30 cellular contexts compared by ENCODE assay signal in genomic region chr12:119365451-119365850, GRCh38. TPM values are rescaled to one million over a fixed set of nuclear protein-coding genes. Genes with fewer than 3 reads are reported as not detected.
"Had no signal": no experiment of that assay in that cellular context is flagged by ENCODE, and none has a peak within 500 bp of the region (broad histone marks: within the 10 kb centered on the region; RNA-seq: fewer than 3 reads in every experiment).

No MANE protein-coding gene starts in this region.

- ATAC-seq: left cardiac atrium; left lung; natural killer cell treated with Interleukin-12 subunit alpha and Interleukin-12 subunit beta and Interleukin-15 and Interleukin-18, amount 100 ng/mL, for 72 hours; right cardiac atrium; stimulated activated effector memory CD8-positive, alpha-beta T cell treated with anti-CD3 and anti-CD28 coated beads, Interleukin-12 subunit alpha, Interleukin-12 subunit beta, amount 100 ng/mL, for 72 hours had no signal

- H3K27me3 ChIP-seq: left lung, ovary, sigmoid colon, spleen, suprapubic skin, tibial artery, uterus had no signal

- H3K27ac ChIP-seq: left lung, ovary, spleen, suprapubic skin, thoracic aorta, tibial artery, uterus had no signal

- H3K4me3 ChIP-seq: left lung, lung, ovary, prostate gland, sigmoid colon, spleen, suprapubic skin, thoracic aorta, tibial artery, uterus had no signal

- H3K4me3 Mint-ChIP-seq: mesothelial cell of epicardium; naive B cell; natural killer cell treated with Interleukin-12 subunit alpha and Interleukin-12 subunit beta and Interleukin-15 and Interleukin-18, amount 100 ng/mL, for 72 hours; stimulated activated effector memory CD8-positive, alpha-beta T cell treated with anti-CD3 and anti-CD28 coated beads, Interleukin-12 subunit alpha, Interleukin-12 subunit beta, amount 100 ng/mL, for 72 hours; stimulated activated naive CD8-positive, alpha-beta T cell treated with anti-CD3 and anti-CD28 coated beads, Interleukin-15, Interleukin-2, amounts not matched to agents 100 ng/mL and 50 ng/mL, for 24 hours had no signal

- H3K36me3 ChIP-seq: left lung, ovary, prostate gland, sigmoid colon, spleen, suprapubic skin, thoracic aorta, tibial artery, uterus had no signal

- H3K9me3 ChIP-seq: left lung, ovary, prostate gland, sigmoid colon, suprapubic skin, thoracic aorta, tibial artery, uterus had no signal

- H3K36me3 Mint-ChIP-seq: mesothelial cell of epicardium; naive B cell; natural killer cell treated with Interleukin-12 subunit alpha and Interleukin-12 subunit beta and Interleukin-15 and Interleukin-18, amount 100 ng/mL, for 72 hours; stimulated activated effector memory CD8-positive, alpha-beta T cell treated with anti-CD3 and anti-CD28 coated beads, Interleukin-12 subunit alpha, Interleukin-12 subunit beta, amount 100 ng/mL, for 72 hours had no signal

- H3K9me3 Mint-ChIP-seq: mesothelial cell of epicardium; stimulated activated effector memory CD8-positive, alpha-beta T cell treated with anti-CD3 and anti-CD28 coated beads, Interleukin-12 subunit alpha, Interleukin-12 subunit beta, amount 100 ng/mL, for 72 hours; stimulated activated naive CD8-positive, alpha-beta T cell treated with anti-CD3 and anti-CD28 coated beads, Interleukin-15, Interleukin-2, amounts not matched to agents 100 ng/mL and 50 ng/mL, for 24 hours had no signal

- H3K4me1 Mint-ChIP-seq: naive B cell; stimulated activated effector memory CD8-positive, alpha-beta T cell treated with anti-CD3 and anti-CD28 coated beads, Interleukin-12 subunit alpha, Interleukin-12 subunit beta, amount 100 ng/mL, for 72 hours had no signal

- DNase-seq: hippocampal formation; kidney glomerular epithelial cell; left cardiac atrium; left lung; mesendoderm; naive B cell; ovary; retina; right cardiac atrium; sigmoid colon; small intestine; spleen; stimulated activated CD4-positive, alpha-beta T cell treated with anti-CD3 and anti-CD28 coated beads, Interleukin-4, amount 100 ng/mL, for 24 hours; stimulated activated naive CD4-positive, alpha-beta T cell; tibial artery; trophoblast cell; uterus had no signal

- H3K4me1 ChIP-seq: left lung, prostate gland, spleen, tibial artery, uterus had no signal

- H3K27ac Mint-ChIP-seq: mesothelial cell of epicardium; naive B cell; natural killer cell treated with Interleukin-12 subunit alpha and Interleukin-12 subunit beta and Interleukin-15 and Interleukin-18, amount 100 ng/mL, for 72 hours; stimulated activated effector memory CD8-positive, alpha-beta T cell treated with anti-CD3 and anti-CD28 coated beads, Interleukin-12 subunit alpha, Interleukin-12 subunit beta, amount 100 ng/mL, for 72 hours; stimulated activated naive CD8-positive, alpha-beta T cell treated with anti-CD3 and anti-CD28 coated beads, Interleukin-15, Interleukin-2, amounts not matched to agents 100 ng/mL and 50 ng/mL, for 24 hours had no signal

RNA-seq across cellular contexts. Expression of gene CCDC60, which starts 30.9 kb away (rescaled TPM):
- total RNA-seq: left cardiac atrium; lower leg skin; mononuclear cell; natural killer cell treated with Interleukin-12 subunit alpha and Interleukin-12 subunit beta and Interleukin-15 and Interleukin-18, amount 100 ng/mL, for 72 hours; omental fat pad; spleen; subcutaneous adipose tissue; suprapubic skin; thoracic aorta had no signal
- polyA plus RNA-seq: neural cell, small intestine, spleen had no signal
